In the genomic region with DNA sequence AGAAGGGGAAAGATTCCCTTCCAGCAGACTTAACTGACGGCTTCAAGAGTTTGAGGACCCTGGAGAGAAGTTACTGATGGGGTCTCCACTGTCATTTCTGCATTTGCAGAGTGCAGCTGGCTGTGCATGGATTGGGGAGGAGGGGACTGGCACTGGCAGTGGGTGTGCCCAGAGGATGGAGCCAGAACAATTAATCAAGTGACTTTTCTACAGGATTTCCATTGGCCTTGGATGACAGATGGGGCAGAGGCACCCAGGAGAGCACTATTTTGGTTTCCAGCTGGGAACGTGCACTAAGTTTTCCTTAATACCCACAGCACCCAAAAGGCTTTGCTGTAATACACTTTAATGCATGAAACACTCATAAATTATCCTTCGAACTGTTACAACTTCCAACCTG, we compare ENCODE assay signal across 11 cellular contexts. TPM values are rescaled to one million over a fixed set of nuclear protein-coding genes. Genes with fewer than 3 reads are reported as not detected.
A peak's percentile ranks its signal among the peaks of the same experiment; 100 is the strongest.
DNase-seq lines count a peak whose midpoint lies in the region; ATAC-seq and TF ChIP-seq lines count a peak whose summit lies in the region.
"Had no signal": no experiment of that assay in that cellular context is flagged by ENCODE, and none has a peak within 500 bp of the region (broad histone marks: within the 10 kb centered on the region; RNA-seq: fewer than 3 reads in every experiment).

No MANE protein-coding gene starts in this region.

- H3K27me3 ChIP-seq in HUES6 (ENCODE audit: control insufficient read depth, insufficient read depth, low read length), result peaks cover 77% of the 10 kb centered on the region

- H3K9me3 ChIP-seq in HUES6 (ENCODE audit: control insufficient read depth, insufficient read depth, low read depth, low read length), result no peaks in the 10 kb centered on the region
- H3K9me3 ChIP-seq: stomach had no signal

- DNase-seq in AG09309 (ENCODE audit: low read depth) (no peak), astrocyte of the cerebellum (ENCODE audit: low read depth) (no peak), mesothelial cell of epicardium (ENCODE audit: low spot score in 2 of 2, unreplicated experiment in 2 of 2) (no peak), GF-D8 (lab: John Stamatoyannopoulos, UW) (no peak)
- DNase-seq: activated gamma-delta T cell; CD4-positive, CD25-positive, alpha-beta regulatory T cell; stomach had no signal

- peaks cover 35% of the 10 kb centered on the region for H3K4me1 Mint-ChIP-seq in mesothelial cell of epicardium
- H3K4me1 Mint-ChIP-seq: CD4-positive, CD25-positive, alpha-beta regulatory T cell had no signal

- ATAC-seq in HG02973 (IDR thresholded peaks at IDR 0.05; ENCODE audit: unreplicated experiment) (no peak), GM21447 (IDR thresholded peaks at IDR 0.05; ENCODE audit: unreplicated experiment) (no peak), GM21717 (IDR thresholded peaks at IDR 0.05; ENCODE audit: unreplicated experiment) (no peak)

- H3K36me3 ChIP-seq in HUES6 (ENCODE audit: control insufficient read depth, insufficient read depth, low read length), result no peaks in the 10 kb centered on the region
- H3K36me3 ChIP-seq: stomach had no signal

- TF ChIP-seq CTCF in AG09309 (IDR thresholded peaks at IDR 0.05; ENCODE audit: control insufficient read depth, insufficient read depth, low read depth, low read length, missing control alignments) (no peak), astrocyte of the cerebellum (IDR thresholded peaks at IDR 0.05; ENCODE audit: low read depth, low read length, missing control alignments) (no peak), mesothelial cell of epicardium (IDR thresholded peaks at IDR 0.05; ENCODE audit: unreplicated experiment) (no peak)

- H3K9me3 Mint-ChIP-seq in mesothelial cell of epicardium, result no peaks in the 10 kb centered on the region
- H3K9me3 Mint-ChIP-seq: CD4-positive, CD25-positive, alpha-beta regulatory T cell had no signal

- peaks cover 32% of the 10 kb centered on the region for H3K27me3 Mint-ChIP-seq in mesothelial cell of epicardium (ENCODE audit: low read depth)

- peak overlapping the region; percentile 87 for H3K4me3 Mint-ChIP-seq in mesothelial cell of epicardium
- H3K4me3 Mint-ChIP-seq: CD4-positive, CD25-positive, alpha-beta regulatory T cell had no signal

- no peak overlapping the region for H3K27ac Mint-ChIP-seq in mesothelial cell of epicardium
- H3K27ac Mint-ChIP-seq: CD4-positive, CD25-positive, alpha-beta regulatory T cell had no signal

- H3K27ac ChIP-seq in HUES6 (ENCODE audit: low read depth, low read length), result no peak overlapping the region

- H3K4me3 ChIP-seq in AG09309 (ENCODE audit: control insufficient read depth, low read depth, low read length), result peak overlapping the region; percentile 96
- peak overlapping the region; percentile 93 for H3K4me3 ChIP-seq in HUES6 (ENCODE audit: low read depth, low read length)
- peak overlapping the region; percentile 83 for H3K4me3 ChIP-seq in astrocyte of the cerebellum (ENCODE audit: low read depth, low read length)

- no peaks in the 10 kb centered on the region for H3K36me3 Mint-ChIP-seq in mesothelial cell of epicardium
- H3K36me3 Mint-ChIP-seq: CD4-positive, CD25-positive, alpha-beta regulatory T cell had no signal

- in situ Hi-C loops in astrocyte of the cerebellum (cut with HindIII; ENCODE audit: low sequenced_read_pairs), result no loop called here

- H3K4me1 ChIP-seq in HUES6 (ENCODE audit: control insufficient read depth, insufficient read depth, low read length), result no peaks in the 10 kb centered on the region

- H3K9ac ChIP-seq in HUES6 (ENCODE audit: low read length), result no peak overlapping the region

RNA-seq across cellular contexts. Expression of a gene that starts 1.3 kb away (rescaled TPM):
- 4.2 to 4.6 TPM (median 4.5 TPM) in 3 replicates for total RNA-seq in mesothelial cell of epicardium
- total RNA-seq: CD4-positive, CD25-positive, alpha-beta regulatory T cell had no signal
